ENCODE assay signal across 1 cellular context in the genomic region with DNA sequence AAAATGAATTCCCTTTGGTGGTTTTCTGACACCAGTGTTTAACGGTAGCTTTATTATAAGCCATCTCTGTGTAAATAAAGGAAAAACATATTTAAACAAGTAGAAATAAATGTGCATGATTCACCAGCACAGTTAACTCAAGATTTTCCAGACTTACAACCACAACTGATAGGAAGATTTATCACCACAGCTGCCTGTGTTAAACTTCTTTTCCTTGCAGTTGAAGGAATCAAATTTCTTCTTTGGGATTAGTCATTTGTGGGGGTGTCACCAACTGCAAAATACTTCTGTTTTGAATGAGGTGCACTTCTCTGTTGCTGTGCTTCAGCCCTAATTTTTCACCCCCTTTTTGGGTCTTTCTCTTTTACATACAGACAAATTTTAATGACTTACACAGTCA.
TF ChIP-seq lines count a peak whose summit lies in the region.

No MANE protein-coding gene starts in this region.

TF ChIP-seq in K562, 482 proteins besides CTCF, POLR2A, EP300 and RAD21 (continued from another document):
- TF ChIP-seq, protein P1, sequence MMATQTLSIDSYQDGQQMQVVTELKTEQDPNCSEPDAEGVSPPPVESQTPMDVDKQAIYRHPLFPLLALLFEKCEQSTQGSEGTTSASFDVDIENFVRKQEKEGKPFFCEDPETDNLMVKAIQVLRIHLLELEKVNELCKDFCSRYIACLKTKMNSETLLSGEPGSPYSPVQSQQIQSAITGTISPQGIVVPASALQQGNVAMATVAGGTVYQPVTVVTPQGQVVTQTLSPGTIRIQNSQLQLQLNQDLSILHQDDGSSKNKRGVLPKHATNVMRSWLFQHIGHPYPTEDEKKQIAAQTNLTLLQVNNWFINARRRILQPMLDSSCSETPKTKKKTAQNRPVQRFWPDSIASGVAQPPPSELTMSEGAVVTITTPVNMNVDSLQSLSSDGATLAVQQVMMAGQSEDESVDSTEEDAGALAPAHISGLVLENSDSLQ (IDR thresholded peaks at IDR 0.05) = peak; percentile 84
- TF ChIP-seq NELFE (IDR thresholded peaks at IDR 0.05; ENCODE audit: insufficient read depth, insufficient read length) (no peak), KDM1A (IDR thresholded peaks at IDR 0.05) (peak; percentile 58 to 59), JUN (IDR thresholded peaks at IDR 0.05; ENCODE audit: borderline replicate concordance, low read depth, low read length) (peak; percentile 49; the same call in 1 of the 2 replicates), JUN (CRISPR knock-in tag; IDR thresholded peaks at IDR 0.05; ENCODE audit: borderline replicate concordance) (no peak), ARID1B (IDR thresholded peaks at IDR 0.05) (peak; percentile 77), TEAD4 (IDR thresholded peaks at IDR 0.05; ENCODE audit: low read length) (peak; percentile 66), TEAD4 (CRISPR knock-in tag; IDR thresholded peaks at IDR 0.05; ENCODE audit: borderline replicate concordance) (no peak)
- TF ChIP-seq, protein P2, sequence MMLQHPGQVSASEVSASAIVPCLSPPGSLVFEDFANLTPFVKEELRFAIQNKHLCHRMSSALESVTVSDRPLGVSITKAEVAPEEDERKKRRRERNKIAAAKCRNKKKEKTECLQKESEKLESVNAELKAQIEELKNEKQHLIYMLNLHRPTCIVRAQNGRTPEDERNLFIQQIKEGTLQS (IDR thresholded peaks at IDR 0.05) = peak; percentile 53; the same call in 1 of the 2 replicates
- TF ChIP-seq, protein P2 (CRISPR knock-in tag; conservative IDR thresholded peaks at IDR 0.05) = no peak
